7 cellular contexts compared by ENCODE assay signal in the genomic region with DNA sequence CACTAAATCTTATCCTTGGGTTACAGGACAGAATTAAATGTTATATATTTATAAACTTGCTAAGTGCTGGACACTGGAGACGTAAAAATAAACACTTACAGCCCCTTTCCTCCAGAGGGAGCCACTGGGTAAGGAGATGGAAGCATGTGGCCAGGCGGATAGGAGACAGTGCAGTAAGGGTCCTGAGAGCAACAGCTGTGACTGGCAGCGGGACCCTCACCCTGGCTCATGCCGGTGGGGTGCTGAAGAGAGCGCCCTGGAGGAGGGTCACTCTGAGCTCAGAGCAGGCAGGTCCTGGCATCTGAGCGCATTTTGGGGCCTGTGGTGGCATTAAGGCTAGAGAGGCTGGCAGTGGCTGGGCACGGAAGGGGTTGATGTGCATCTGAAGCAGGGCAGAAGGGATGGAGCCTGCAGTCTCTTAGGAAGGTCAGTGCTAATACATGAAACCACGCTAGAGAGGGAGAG. TPM values are rescaled to one million over a fixed set of nuclear protein-coding genes. Genes with fewer than 3 reads are reported as not detected.
DNase-seq lines count a peak whose midpoint lies in the region; ATAC-seq, FAIRE-seq and TF ChIP-seq lines count a peak whose summit lies in the region.

No MANE protein-coding gene starts in this region.

- intact Hi-C loops in pancreas (cut with DNase I) = no loop called here

- no peak overlapping the region for H3K4me3 Mint-ChIP-seq in HFFc6

- H3K4me1 Mint-ChIP-seq in HFFc6 (ENCODE audit: low read depth) = peaks cover 34% of the 10 kb centered on the region

- H3K36me3 ChIP-seq in pancreas = peaks cover 9 to 78% (median 55%) of the 10 kb centered on the region in 3 donors

- TF ChIP-seq POLR2A in erythroblast (IDR thresholded peaks at IDR 0.05; ENCODE audit: low read length) = no peak

- DNase-seq in DMS 273 treated with DMSO at 0.1 percent for 48 hours (lab: John Stamatoyannopoulos, UW) = peak; percentile 45
- DNase-seq in HFFc6 = peak; percentile 41
- DNase-seq in erythroblast (lab: John Stamatoyannopoulos, UW) = peak; percentile 74 to 82
- no peak for DNase-seq in pancreas
- no peak for DNase-seq in HCEC 1CT
- DNase-seq in GOT3 (lab: John Stamatoyannopoulos, UW) = no peak

- H3K9me3 ChIP-seq in pancreas = no peaks in the 10 kb centered on the region

- peaks cover 53% of the 10 kb centered on the region for H3K36me3 Mint-ChIP-seq in HFFc6 (ENCODE audit: low read depth)

- 75 to 82% methylated on average over 8 of the region's 8 CpGs for WGBS in pancreas, 2 donors

- H3K27ac ChIP-seq in pancreas = no peak overlapping the region

- peaks cover 1% of the 10 kb centered on the region for H3K27me3 Mint-ChIP-seq in HFFc6 (ENCODE audit: insufficient read depth)

- H3K9me3 Mint-ChIP-seq in HFFc6 = no peaks in the 10 kb centered on the region

- TF ChIP-seq CTCF in HFFc6 (IDR thresholded peaks at IDR 0.05) (peak; percentile 79), pancreas (IDR thresholded peaks at IDR 0.05) (peak in 3 of 4 donors; percentile 2 to 40 (median 37))

- no peaks in the 10 kb centered on the region for H3K27me3 ChIP-seq in pancreas

- FAIRE-seq in pancreas (lab: Jason Lieb, UNC) = no peak

- peak; percentile 71 for ATAC-seq in SK-N-SH treated with all-trans-retinoic acid at 6 μM for 48 hours
- ATAC-seq in pancreas = peak in 3 of 4 donors; percentile 16 to 58 (median 30)

- H3K4me3 ChIP-seq in pancreas = no peak overlapping the region

- peak overlapping the region; percentile 72 for H3K27ac Mint-ChIP-seq in HFFc6

- no peaks in the 10 kb centered on the region for H3K4me1 ChIP-seq in pancreas

TF ChIP-seq in SK-N-SH treated with all-trans-retinoic acid at 6 μM for 48 hours, 23 proteins besides CTCF, POLR2A, EP300 and RAD21:
- TF ChIP-seq ZFP30 (CRISPR knock-in tag; IDR thresholded peaks at IDR 0.05) (no peak), ZFP3 (CRISPR knock-in tag; IDR thresholded peaks at IDR 0.05) (no peak), TCF4 (CRISPR knock-in tag; IDR thresholded peaks at IDR 0.05; ENCODE audit: borderline replicate concordance) (no peak), CSRNP3 (CRISPR knock-in tag; IDR thresholded peaks at IDR 0.05) (no peak), POU6F1 (CRISPR knock-in tag; IDR thresholded peaks at IDR 0.05; ENCODE audit: borderline replicate concordance, low read depth) (no peak), TOX (CRISPR knock-in tag; IDR thresholded peaks at IDR 0.05; ENCODE audit: borderline replicate concordance) (no peak), RARB (CRISPR knock-in tag; IDR thresholded peaks at IDR 0.05) (no peak), ARNTL (CRISPR knock-in tag; IDR thresholded peaks at IDR 0.05; ENCODE audit: borderline replicate concordance, low read depth) (no peak), ZC3H10 (CRISPR knock-in tag; IDR thresholded peaks at IDR 0.05) (no peak), PPARA (CRISPR knock-in tag; IDR thresholded peaks at IDR 0.05; ENCODE audit: borderline replicate concordance) (no peak), BACH2 (CRISPR knock-in tag; IDR thresholded peaks at IDR 0.05; ENCODE audit: borderline replicate concordance) (no peak), ESRRG (CRISPR knock-in tag; IDR thresholded peaks at IDR 0.05) (no peak), ZNF565 (CRISPR knock-in tag; conservative IDR thresholded peaks at IDR 0.05; ENCODE audit: low read depth) (no peak)
- TF ChIP-seq, protein P1, sequence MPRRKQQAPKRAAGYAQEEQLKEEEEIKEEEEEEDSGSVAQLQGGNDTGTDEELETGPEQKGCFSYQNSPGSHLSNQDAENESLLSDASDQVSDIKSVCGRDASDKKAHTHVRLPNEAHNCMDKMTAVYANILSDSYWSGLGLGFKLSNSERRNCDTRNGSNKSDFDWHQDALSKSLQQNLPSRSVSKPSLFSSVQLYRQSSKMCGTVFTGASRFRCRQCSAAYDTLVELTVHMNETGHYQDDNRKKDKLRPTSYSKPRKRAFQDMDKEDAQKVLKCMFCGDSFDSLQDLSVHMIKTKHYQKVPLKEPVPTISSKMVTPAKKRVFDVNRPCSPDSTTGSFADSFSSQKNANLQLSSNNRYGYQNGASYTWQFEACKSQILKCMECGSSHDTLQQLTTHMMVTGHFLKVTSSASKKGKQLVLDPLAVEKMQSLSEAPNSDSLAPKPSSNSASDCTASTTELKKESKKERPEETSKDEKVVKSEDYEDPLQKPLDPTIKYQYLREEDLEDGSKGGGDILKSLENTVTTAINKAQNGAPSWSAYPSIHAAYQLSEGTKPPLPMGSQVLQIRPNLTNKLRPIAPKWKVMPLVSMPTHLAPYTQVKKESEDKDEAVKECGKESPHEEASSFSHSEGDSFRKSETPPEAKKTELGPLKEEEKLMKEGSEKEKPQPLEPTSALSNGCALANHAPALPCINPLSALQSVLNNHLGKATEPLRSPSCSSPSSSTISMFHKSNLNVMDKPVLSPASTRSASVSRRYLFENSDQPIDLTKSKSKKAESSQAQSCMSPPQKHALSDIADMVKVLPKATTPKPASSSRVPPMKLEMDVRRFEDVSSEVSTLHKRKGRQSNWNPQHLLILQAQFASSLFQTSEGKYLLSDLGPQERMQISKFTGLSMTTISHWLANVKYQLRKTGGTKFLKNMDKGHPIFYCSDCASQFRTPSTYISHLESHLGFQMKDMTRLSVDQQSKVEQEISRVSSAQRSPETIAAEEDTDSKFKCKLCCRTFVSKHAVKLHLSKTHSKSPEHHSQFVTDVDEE (CRISPR knock-in tag; IDR thresholded peaks at IDR 0.05) = no peak
- TF ChIP-seq, protein P2, sequence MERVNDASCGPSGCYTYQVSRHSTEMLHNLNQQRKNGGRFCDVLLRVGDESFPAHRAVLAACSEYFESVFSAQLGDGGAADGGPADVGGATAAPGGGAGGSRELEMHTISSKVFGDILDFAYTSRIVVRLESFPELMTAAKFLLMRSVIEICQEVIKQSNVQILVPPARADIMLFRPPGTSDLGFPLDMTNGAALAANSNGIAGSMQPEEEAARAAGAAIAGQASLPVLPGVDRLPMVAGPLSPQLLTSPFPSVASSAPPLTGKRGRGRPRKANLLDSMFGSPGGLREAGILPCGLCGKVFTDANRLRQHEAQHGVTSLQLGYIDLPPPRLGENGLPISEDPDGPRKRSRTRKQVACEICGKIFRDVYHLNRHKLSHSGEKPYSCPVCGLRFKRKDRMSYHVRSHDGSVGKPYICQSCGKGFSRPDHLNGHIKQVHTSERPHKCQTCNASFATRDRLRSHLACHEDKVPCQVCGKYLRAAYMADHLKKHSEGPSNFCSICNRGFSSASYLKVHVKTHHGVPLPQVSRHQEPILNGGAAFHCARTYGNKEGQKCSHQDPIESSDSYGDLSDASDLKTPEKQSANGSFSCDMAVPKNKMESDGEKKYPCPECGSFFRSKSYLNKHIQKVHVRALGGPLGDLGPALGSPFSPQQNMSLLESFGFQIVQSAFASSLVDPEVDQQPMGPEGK (CRISPR knock-in tag; IDR thresholded peaks at IDR 0.05; ENCODE audit: borderline replicate concordance) = no peak
- TF ChIP-seq, protein P3, sequence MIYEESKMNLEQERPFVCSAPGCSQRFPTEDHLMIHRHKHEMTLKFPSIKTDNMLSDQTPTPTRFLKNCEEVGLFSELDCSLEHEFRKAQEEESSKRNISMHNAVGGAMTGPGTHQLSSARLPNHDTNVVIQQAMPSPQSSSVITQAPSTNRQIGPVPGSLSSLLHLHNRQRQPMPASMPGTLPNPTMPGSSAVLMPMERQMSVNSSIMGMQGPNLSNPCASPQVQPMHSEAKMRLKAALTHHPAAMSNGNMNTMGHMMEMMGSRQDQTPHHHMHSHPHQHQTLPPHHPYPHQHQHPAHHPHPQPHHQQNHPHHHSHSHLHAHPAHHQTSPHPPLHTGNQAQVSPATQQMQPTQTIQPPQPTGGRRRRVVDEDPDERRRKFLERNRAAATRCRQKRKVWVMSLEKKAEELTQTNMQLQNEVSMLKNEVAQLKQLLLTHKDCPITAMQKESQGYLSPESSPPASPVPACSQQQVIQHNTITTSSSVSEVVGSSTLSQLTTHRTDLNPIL (CRISPR knock-in tag; IDR thresholded peaks at IDR 0.05; ENCODE audit: low read depth) = no peak

RNA-seq across cellular contexts. Expression of gene SEC61A1, which starts 16.0 kb away (rescaled TPM):
- total RNA-seq in HFFc6 (2021; fragmentation: NEBNext Ultra II Directional; extraction: Animal tissue kit (Norgen Biotek cat#: 25700)) = 100 to 1,000 TPM; 497 to 608 (median 536) TPM
- total RNA-seq in pancreas = 100 to 1,000 TPM; 197 to 245 (median 222) TPM
- polyA plus RNA-seq in pancreas = 100 to 1,000 TPM; 193 to 214 TPM

RNA-seq across cellular contexts. Expression of gene RUVBL1, which starts 55.4 kb away (rescaled TPM):
- total RNA-seq in HFFc6 (2021; fragmentation: NEBNext Ultra II Directional; extraction: Animal tissue kit (Norgen Biotek cat#: 25700)) = 10 to 100 TPM; 61.2 to 75.4 (median 69.2) TPM
- 10 to 100 TPM in 3 of 6 donors, 1 to 10 TPM in 3; 3.7 to 13.3 (median 10.0) TPM for total RNA-seq in pancreas
- polyA plus RNA-seq in pancreas = 10 to 100 TPM in 1 of 2 donors, 1 to 10 TPM in 1; 7.6 to 12.6 TPM

Comparison
In these comparisons a context has a peak if more than half of its experiments do, and no peak if none do; other contexts are left out.
1. DNase-seq: peak in DMS 273 treated with DMSO at 0.1 percent for 48 hours (single experiment), HFFc6 (single experiment) and erythroblast (2 of 2); none in pancreas (0 of 6), HCEC 1CT (single experiment) and GOT3 (single experiment).
2. RNA of gene RUVBL1, which starts 55.4 kb away (total RNA-seq): 61.2 to 75.4 TPM in HFFc6; 3.7 to 13.3 TPM in pancreas; every median in the first group is over 4 times any median in the second.